In the genomic region with DNA sequence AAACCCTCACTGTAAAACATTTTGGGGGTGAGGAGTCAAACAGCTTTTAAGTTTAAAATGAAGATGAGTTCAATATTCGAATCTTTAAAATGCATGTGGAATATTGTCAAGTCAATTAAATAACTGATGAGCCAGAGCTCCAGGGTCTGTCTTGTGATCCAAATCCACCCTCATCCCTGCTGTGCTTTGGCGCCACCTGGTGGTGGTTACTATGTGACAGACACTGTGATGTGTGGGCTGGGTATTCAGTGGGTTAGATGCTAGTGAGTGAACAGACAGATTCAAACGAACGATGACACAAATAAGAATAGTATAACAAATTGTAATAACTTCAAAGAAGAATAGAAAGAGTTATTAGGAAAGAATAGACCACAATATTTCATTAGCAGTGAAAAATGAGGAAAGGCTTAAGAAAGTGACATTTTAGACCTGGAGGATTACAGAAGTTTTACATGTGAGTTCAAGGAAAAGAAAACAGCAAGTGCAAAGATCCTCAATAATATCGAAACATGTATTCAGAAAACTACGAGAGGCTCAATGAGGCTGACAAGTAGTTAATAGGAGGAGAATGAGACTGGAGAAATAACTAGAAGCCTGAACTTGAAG, we compare ENCODE assay signal across 8 cellular contexts. TPM values are rescaled to one million over a fixed set of nuclear protein-coding genes. Genes with fewer than 3 reads are reported as not detected.
DNase-seq lines count a peak whose midpoint lies in the region; ATAC-seq lines count a peak whose summit lies in the region.

No MANE protein-coding gene starts in this region.

- no peak overlapping the region for H3K4me3 Mint-ChIP-seq in central memory CD8-positive, alpha-beta T cell

- no peaks in the 10 kb centered on the region for H3K9me3 Mint-ChIP-seq in central memory CD8-positive, alpha-beta T cell

- DNase-seq in NK-92 treated with Interleukin-12 subunit alpha and Interleukin-12 subunit beta, amount 100 ng/mL, for 24 hours (lab: John Stamatoyannopoulos, UW): peak; percentile 56
- DNase-seq in NK-92 (lab: John Stamatoyannopoulos, UW; ENCODE audit: unreplicated experiment) (no peak), NCI-H1105 treated with DMSO at 0.1 percent for 48 hours (lab: John Stamatoyannopoulos, UW) (peak; percentile 27), left colon (peak; percentile 29 to 82)
- peak; percentile 16 to 63 (median 38) for DNase-seq in activated CD4-positive, CD25-positive, alpha-beta regulatory T cell (lab: John Stamatoyannopoulos, UW)
- DNase-seq in central memory CD8-positive, alpha-beta T cell (ENCODE audit: low spot score in 2 of 2): peak; percentile 13 to 43
- peak; percentile 76 for DNase-seq in stimulated activated CD4-positive, alpha-beta T cell treated with anti-CD3 and anti-CD28 coated beads, Interleukin-4, amount 100 ng/mL, for 24 hours

- H3K27ac Mint-ChIP-seq in central memory CD8-positive, alpha-beta T cell (ENCODE audit: low read depth): no peak overlapping the region

- no peaks in the 10 kb centered on the region for H3K27me3 Mint-ChIP-seq in central memory CD8-positive, alpha-beta T cell

- H3K36me3 Mint-ChIP-seq in central memory CD8-positive, alpha-beta T cell (ENCODE audit: insufficient read depth): no peaks in the 10 kb centered on the region

- no peaks in the 10 kb centered on the region for H3K4me1 Mint-ChIP-seq in central memory CD8-positive, alpha-beta T cell

- ATAC-seq in HG02678 (IDR thresholded peaks at IDR 0.05; ENCODE audit: unreplicated experiment) (peak; percentile 97), left colon (peak; percentile 75)
- ATAC-seq in central memory CD8-positive, alpha-beta T cell (replicated peaks; ENCODE audit: extremely low read depth, poor library complexity, severe bottlenecking): no peak

- intact Hi-C loops in left colon (cut with DNase I, micrococcal nuclease): no loop called here

RNA-seq across cellular contexts. Expression of gene CHSY3, which starts 51.4 kb away (rescaled TPM):
- under 1 TPM; 0.52 to 0.67 TPM for total RNA-seq in left colon
